In the genomic region with DNA sequence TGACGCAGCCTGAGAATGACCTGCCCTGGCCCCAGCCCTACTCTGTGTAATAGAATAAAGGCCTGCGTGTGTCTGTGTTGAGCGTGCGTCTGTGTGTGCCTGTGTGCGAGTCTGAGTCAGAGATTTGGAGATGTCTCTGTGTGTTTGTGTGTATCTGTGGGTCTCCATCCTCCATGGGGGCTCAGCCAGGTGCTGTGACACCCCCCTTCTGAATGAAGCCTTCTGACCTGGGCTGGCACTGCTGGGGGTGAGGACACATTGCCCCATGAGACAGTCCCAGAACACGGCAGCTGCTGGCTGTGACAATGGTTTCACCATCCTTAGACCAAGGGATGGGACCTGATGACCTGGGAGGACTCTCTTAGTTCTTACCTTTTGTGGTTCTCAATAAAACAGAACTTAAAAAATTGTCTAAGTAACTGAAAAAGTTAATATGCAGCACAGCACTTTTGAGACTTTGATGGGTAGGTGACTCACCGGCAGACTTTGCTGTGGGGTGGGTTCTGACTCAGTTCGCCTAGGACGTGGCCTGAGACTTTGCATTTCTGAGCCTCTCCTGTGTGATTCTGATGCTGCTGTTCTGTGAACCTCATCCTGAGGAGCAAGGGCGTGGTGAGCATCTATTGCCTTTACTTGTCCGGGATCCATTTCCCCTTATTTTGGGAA, we compare ENCODE assay signal across 15 cellular contexts. TPM values are rescaled to one million over a fixed set of nuclear protein-coding genes. Genes with fewer than 3 reads are reported as not detected.
DNase-seq lines count a peak whose midpoint lies in the region; ATAC-seq lines count a peak whose summit lies in the region.
"Had no signal": no experiment of that assay in that cellular context is flagged by ENCODE, and none has a peak within 500 bp of the region (broad histone marks: within the 10 kb centered on the region; RNA-seq: fewer than 3 reads in every experiment).

No MANE protein-coding gene starts in this region.

- in situ Hi-C loops in GM23248 (cut with MboI): no loop called here

- H3K79me2 ChIP-seq in GM23248 (ENCODE audit: insufficient read depth): no peaks in the 10 kb centered on the region

- peaks cover 59% of the 10 kb centered on the region for H3K36me3 Mint-ChIP-seq in activated naive CD8-positive, alpha-beta T cell treated with anti-CD3 and anti-CD28 coated beads for 36 hours

- H3K9me3 Mint-ChIP-seq in activated naive CD8-positive, alpha-beta T cell treated with anti-CD3 and anti-CD28 coated beads for 36 hours: peaks cover 7% of the 10 kb centered on the region

- H3F3A ChIP-seq in GM23248 (ENCODE audit: insufficient read depth): no peaks in the 10 kb centered on the region

- peak overlapping the region; percentile 92 for H3K27ac Mint-ChIP-seq in activated naive CD8-positive, alpha-beta T cell treated with anti-CD3 and anti-CD28 coated beads for 36 hours
- H3K27ac Mint-ChIP-seq: nephron had no signal

- no peaks in the 10 kb centered on the region for H3K9me2 ChIP-seq in GM23248 (ENCODE audit: insufficient read depth)

- peaks cover 46% of the 10 kb centered on the region for H3K4me1 Mint-ChIP-seq in activated naive CD8-positive, alpha-beta T cell treated with anti-CD3 and anti-CD28 coated beads for 36 hours
- H3K4me1 Mint-ChIP-seq: nephron had no signal

- no peaks in the 10 kb centered on the region for H3K9me3 ChIP-seq in GM23248 (ENCODE audit: low read depth)
- H3K9me3 ChIP-seq: colonic mucosa, suprapubic skin had no signal

- no peak overlapping the region for H2AFZ ChIP-seq in GM23248

- no peaks in the 10 kb centered on the region for H4K20me1 ChIP-seq in GM23248 (ENCODE audit: insufficient read depth)

- DNase-seq in GM23248 (peak; percentile 45), pons (ENCODE audit: low spot score) (no peak)
- DNase-seq in activated CD8-positive, alpha-beta memory T cell treated with anti-CD3 and anti-CD28 coated beads for 4 hours (ENCODE audit: low read depth in 2 of 2): peak; percentile 48 to 59
- peak; percentile 75 for DNase-seq in activated naive CD8-positive, alpha-beta T cell treated with anti-CD3 and anti-CD28 coated beads for 36 hours
- DNase-seq in stimulated activated CD4-positive, alpha-beta T cell treated with anti-CD3 and anti-CD28 coated beads, Interleukin-2, amount 100 ng/mL, for 24 hours: peak; percentile 73
- DNase-seq: colonic mucosa, NCI-H1436, NCI-H82 had no signal

- H3K4me3 ChIP-seq in GM23248: no peak overlapping the region
- H3K4me3 ChIP-seq: colonic mucosa, skin epidermis, suprapubic skin had no signal

- WGBS in GM23248 (ENCODE audit: low coverage in 1 of 2, low lambda C conversion rate in 2 of 2, missing lambda C conversion rate in 2 of 2), 2 experiments: 68 to 75% methylated on average over 11 of the region's 11 CpGs

- peak overlapping the region; percentile 65 for H3K4me3 Mint-ChIP-seq in activated naive CD8-positive, alpha-beta T cell treated with anti-CD3 and anti-CD28 coated beads for 36 hours
- H3K4me3 Mint-ChIP-seq: nephron had no signal

- no peak overlapping the region for H3K4me2 ChIP-seq in GM23248 (ENCODE audit: unreplicated experiment)

- no peaks in the 10 kb centered on the region for H3K27me3 ChIP-seq in GM23248 (replicated peaks; ENCODE audit: insufficient read depth)
- H3K27me3 ChIP-seq: colonic mucosa, suprapubic skin had no signal

- H3K36me3 ChIP-seq in GM23248 (ENCODE audit: low read depth): peaks cover 18% of the 10 kb centered on the region
- H3K36me3 ChIP-seq: colonic mucosa had no signal

- no peak overlapping the region for H3K9ac ChIP-seq in GM23248

- H3K4me1 ChIP-seq in GM23248 (ENCODE audit: insufficient read depth): no peaks in the 10 kb centered on the region
- H3K4me1 ChIP-seq: colonic mucosa, suprapubic skin had no signal

- no peak overlapping the region for H3K27ac ChIP-seq in GM23248
- H3K27ac ChIP-seq: colonic mucosa, suprapubic skin had no signal

- no peak for ATAC-seq in GM21786 (IDR thresholded peaks at IDR 0.05; ENCODE audit: unreplicated experiment)
- no peak for ATAC-seq in GM18909 (IDR thresholded peaks at IDR 0.05; ENCODE audit: poor library complexity, unreplicated experiment)
- ATAC-seq in HG02763 (IDR thresholded peaks at IDR 0.05; ENCODE audit: unreplicated experiment): no peak
- ATAC-seq: SK-N-SH treated with all-trans-retinoic acid at 6 μM for 48 hours had no signal

- H3K27me3 Mint-ChIP-seq in activated naive CD8-positive, alpha-beta T cell treated with anti-CD3 and anti-CD28 coated beads for 36 hours: no peaks in the 10 kb centered on the region

RNA-seq across cellular contexts. Expression of a gene that starts 5.7 kb away (rescaled TPM):
- total RNA-seq in GM23248 (2014; rRNA removed; shearing (Covaris generic)): 2.4 and 2.9 TPM in 2 replicates
- polyA plus RNA-seq in GM23248 (2016; fragmentation: Nextera tagmentation; extraction: Ambion mirVana): 2.3 and 2.4 TPM in 2 replicates
- 100 to 1,000 TPM; 159 to 175 TPM for total RNA-seq in activated naive CD8-positive, alpha-beta T cell treated with anti-CD3 and anti-CD28 coated beads for 36 hours

RNA-seq across cellular contexts. Expression of a gene that starts 15.9 kb away (rescaled TPM):
- 44.3 and 48.4 TPM in 2 replicates for total RNA-seq in GM23248 (2014; rRNA removed; shearing (Covaris generic))
- polyA plus RNA-seq in GM23248 (2016; fragmentation: Nextera tagmentation; extraction: Ambion mirVana): 41.3 and 46.9 TPM in 2 replicates
- 10 to 100 TPM; 24.4 to 26.3 TPM for total RNA-seq in activated naive CD8-positive, alpha-beta T cell treated with anti-CD3 and anti-CD28 coated beads for 36 hours

RNA-seq across cellular contexts. Expression of a gene that starts 39.8 kb away (rescaled TPM):
- 12.1 and 16.8 TPM in 2 replicates for total RNA-seq in GM23248 (2014; rRNA removed; shearing (Covaris generic))
- polyA plus RNA-seq in GM23248 (2016; fragmentation: Nextera tagmentation; extraction: Ambion mirVana): 11.4 and 15.7 TPM in 2 replicates
- total RNA-seq in activated naive CD8-positive, alpha-beta T cell treated with anti-CD3 and anti-CD28 coated beads for 36 hours: 10 to 100 TPM; 65.6 to 74.4 TPM

RNA-seq across cellular contexts. Expression of a gene that starts 58.7 kb away (rescaled TPM):
- not detected in 2 replicates for total RNA-seq in GM23248 (2014; rRNA removed; shearing (Covaris generic))
- not detected in 2 replicates for polyA plus RNA-seq in GM23248 (2016; fragmentation: Nextera tagmentation; extraction: Ambion mirVana)
- total RNA-seq in activated naive CD8-positive, alpha-beta T cell treated with anti-CD3 and anti-CD28 coated beads for 36 hours: 1 to 10 TPM; 2.1 to 2.6 TPM

Comparison
In these comparisons a context has a peak if more than half of its experiments do, and no peak if none do; other contexts are left out.
1. RNA of a gene that starts 5.7 kb away (total RNA-seq): 159 to 175 TPM in activated naive CD8-positive, alpha-beta T cell treated with anti-CD3 and anti-CD28 coated beads for 36 hours; 2.4 to 2.9 TPM in GM23248; every median in the first group is over 10 times any median in the second.